In genomic region chr20:57480444-57481152, GRCh38 we compare ENCODE assay signal across 10 cellular contexts. TPM values are rescaled to one million over a fixed set of nuclear protein-coding genes. Genes with fewer than 3 reads are reported as not detected.
A peak's percentile ranks its signal among the peaks of the same experiment; 100 is the strongest.
DNase-seq lines count a peak whose midpoint lies in the region; ATAC-seq and TF ChIP-seq lines count a peak whose summit lies in the region.
"Had no signal": no experiment of that assay in that cellular context is flagged by ENCODE, and none has a peak within 500 bp of the region (broad histone marks: within the 10 kb centered on the region; RNA-seq: fewer than 3 reads in every experiment).

No MANE protein-coding gene starts in this region.

- H3K9me3 Mint-ChIP-seq in activated CD4-positive, alpha-beta memory T cell treated with anti-CD3 and anti-CD28 coated beads, Interleukin-2, amount 10 ng/mL, durations not matched to agents 7 days and 5 days, result no peaks in the 10 kb centered on the region
- H3K9me3 Mint-ChIP-seq: T-helper 1 cell treated with Interleukin-12 subunit alpha and Interleukin-12 subunit beta and Interleukin-4 antibody, amounts not matched to agents 30 μg/mL and 1 μg/mL, for 36 hours had no signal

- H3K9me3 ChIP-seq in SU-DHL-6 (ENCODE audit: insufficient read depth, low read length), result no peaks in the 10 kb centered on the region
- H3K9me3 ChIP-seq in neutrophil, result no peaks in the 10 kb centered on the region
- no peaks in the 10 kb centered on the region for H3K9me3 ChIP-seq in thyroid gland
- H3K9me3 ChIP-seq: A549 had no signal

- H3K27ac Mint-ChIP-seq in activated CD4-positive, alpha-beta memory T cell treated with anti-CD3 and anti-CD28 coated beads, Interleukin-2, amount 10 ng/mL, durations not matched to agents 7 days and 5 days, result no peak overlapping the region
- H3K27ac Mint-ChIP-seq: T-helper 1 cell treated with Interleukin-12 subunit alpha and Interleukin-12 subunit beta and Interleukin-4 antibody, amounts not matched to agents 30 μg/mL and 1 μg/mL, for 36 hours had no signal

- H3K79me2 ChIP-seq in SU-DHL-6 (ENCODE audit: insufficient read depth, low read length), result no peaks in the 10 kb centered on the region

- peak overlapping the region; percentile 91 for H3K27ac ChIP-seq in SU-DHL-6 (ENCODE audit: low read depth, low read length)
- peak overlapping the region; percentile 64 for H3K27ac ChIP-seq in neutrophil
- no peak overlapping the region for H3K27ac ChIP-seq in thyroid gland
- H3K27ac ChIP-seq: A549 had no signal

- 73% methylated on average over 17 of the region's 17 CpGs for WGBS in thyroid gland, 2 donors

- no peaks in the 10 kb centered on the region for H3K36me3 ChIP-seq in SU-DHL-6 (ENCODE audit: low read length)
- H3K36me3 ChIP-seq in neutrophil, result no peaks in the 10 kb centered on the region
- no peaks in the 10 kb centered on the region for H3K36me3 ChIP-seq in thyroid gland

- H3K9me2 ChIP-seq in SU-DHL-6 (replicated peaks; ENCODE audit: insufficient read depth, low read length), result no peaks in the 10 kb centered on the region

- H2AFZ ChIP-seq in SU-DHL-6 (ENCODE audit: low read depth, low read length, severe bottlenecking), result peak overlapping the region; percentile 44

- peaks cover 20% of the 10 kb centered on the region for H3F3A ChIP-seq in SU-DHL-6 (ENCODE audit: insufficient read depth)

- TF ChIP-seq CTCF in SU-DHL-6 (IDR thresholded peaks at IDR 0.05; ENCODE audit: insufficient read depth, low read length, poor library complexity, severe bottlenecking), result no peak
- no peak for TF ChIP-seq CTCF in neutrophil (IDR thresholded peaks at IDR 0.05)
- no peak for TF ChIP-seq CTCF in thyroid gland (IDR thresholded peaks at IDR 0.05)

- peaks cover 6% of the 10 kb centered on the region for H3K4me1 Mint-ChIP-seq in activated CD4-positive, alpha-beta memory T cell treated with anti-CD3 and anti-CD28 coated beads, Interleukin-2, amount 10 ng/mL, durations not matched to agents 7 days and 5 days

- intact Hi-C loops in thyroid gland (cut with DNase I), result no loop called here

- ATAC-seq in activated CD4-positive, CD25-positive, alpha-beta regulatory T cell treated with anti-CD3 and anti-CD28 coated beads, Interleukin-2, amount 50 U/mL, for 24 hours, result peak; percentile 27 to 51
- ATAC-seq in HG03025 (IDR thresholded peaks at IDR 0.05; ENCODE audit: low FRiP score, unreplicated experiment), result peak; percentile 56
- ATAC-seq: A549 had no signal

- H3K27me3 ChIP-seq in SU-DHL-6 (ENCODE audit: low read length), result no peaks in the 10 kb centered on the region
- H3K27me3 ChIP-seq in neutrophil, result no peaks in the 10 kb centered on the region
- H3K27me3 ChIP-seq in thyroid gland, result no peaks in the 10 kb centered on the region

- H3K36me3 Mint-ChIP-seq in activated CD4-positive, alpha-beta memory T cell treated with anti-CD3 and anti-CD28 coated beads, Interleukin-2, amount 10 ng/mL, durations not matched to agents 7 days and 5 days (ENCODE audit: low read depth), result no peaks in the 10 kb centered on the region

- DNase-seq in activated CD4-positive, CD25-positive, alpha-beta regulatory T cell (lab: John Stamatoyannopoulos, UW), result no peak
- no peak for DNase-seq in thyroid gland
- no peak for DNase-seq in activated CD4-positive, alpha-beta memory T cell treated with anti-CD3 and anti-CD28 coated beads, Interleukin-2, amount 10 ng/mL, durations not matched to agents 7 days and 5 days
- DNase-seq in erythroblast (lab: John Stamatoyannopoulos, UW), result no peak

- CTCF ChIA-PET in activated CD4-positive, alpha-beta memory T cell treated with anti-CD3 and anti-CD28 coated beads, Interleukin-2, amount 10 ng/mL, durations not matched to agents 7 days and 5 days (lab: Charles Lee), result no interaction called here

- peak overlapping the region; percentile 54 for H3K9ac ChIP-seq in SU-DHL-6 (ENCODE audit: low read length)

- H3K4me3 ChIP-seq in SU-DHL-6 (ENCODE audit: insufficient read depth, low read length, poor library complexity, severe bottlenecking) (peak overlapping the region; percentile 37), neutrophil (ENCODE audit: low read depth in 1 of 2, low read length in 1 of 2) (no peak overlapping the region), thyroid gland (replicated peaks in 1 of 3) (no peak overlapping the region)
- H3K4me3 ChIP-seq: A549 had no signal

- H3K4me3 Mint-ChIP-seq in activated CD4-positive, alpha-beta memory T cell treated with anti-CD3 and anti-CD28 coated beads, Interleukin-2, amount 10 ng/mL, durations not matched to agents 7 days and 5 days, result no peak overlapping the region
- H3K4me3 Mint-ChIP-seq: T-helper 1 cell treated with Interleukin-12 subunit alpha and Interleukin-12 subunit beta and Interleukin-4 antibody, amounts not matched to agents 30 μg/mL and 1 μg/mL, for 36 hours had no signal

- TF ChIP-seq POLR2A in thyroid gland (IDR thresholded peaks at IDR 0.05), result no peak
- no peak for TF ChIP-seq POLR2A in erythroblast (IDR thresholded peaks at IDR 0.05; ENCODE audit: low read length)

- peaks cover 63 to 71% of the 10 kb centered on the region in 2 experiments for H3K4me1 ChIP-seq in neutrophil (ENCODE audit: control insufficient read depth in 1 of 2, insufficient read depth in 1 of 2, low read depth in 1 of 2, low read length in 1 of 2)
- H3K4me1 ChIP-seq in thyroid gland, result no peaks in the 10 kb centered on the region
- H3K4me1 ChIP-seq: A549 had no signal

- POLR2A ChIA-PET in activated CD4-positive, alpha-beta memory T cell treated with anti-CD3 and anti-CD28 coated beads, Interleukin-2, amount 10 ng/mL, durations not matched to agents 7 days and 5 days (lab: Charles Lee), result no interaction called here

- H3K4me2 ChIP-seq in SU-DHL-6 (ENCODE audit: low read depth, low read length, poor library complexity, severe bottlenecking), result peak overlapping the region; percentile 64
- H3K4me2 ChIP-seq: A549 had no signal

- H4K20me1 ChIP-seq in SU-DHL-6 (ENCODE audit: low read depth, low read length), result no peaks in the 10 kb centered on the region

- peaks cover 22% of the 10 kb centered on the region for H3K27me3 Mint-ChIP-seq in activated CD4-positive, alpha-beta memory T cell treated with anti-CD3 and anti-CD28 coated beads, Interleukin-2, amount 10 ng/mL, durations not matched to agents 7 days and 5 days

RNA-seq across cellular contexts. Expression of gene CTCFL, which starts 44.3 kb away (rescaled TPM):
- under 1 TPM in 2 of 4 donors, not detected in 2; 0.13 to 0.46 TPM for total RNA-seq in thyroid gland
- not detected for total RNA-seq in activated CD4-positive, alpha-beta memory T cell treated with anti-CD3 and anti-CD28 coated beads, Interleukin-2, amount 10 ng/mL, durations not matched to agents 7 days and 5 days

Comparison
In these comparisons a context has a peak if more than half of its experiments do, and no peak if none do; other contexts are left out.
1. H3K27ac ChIP-seq: peak in SU-DHL-6 (single experiment) and neutrophil (single experiment); none in thyroid gland (0 of 3).